ENCODE assay signal across 1 cellular context in the genomic region with DNA sequence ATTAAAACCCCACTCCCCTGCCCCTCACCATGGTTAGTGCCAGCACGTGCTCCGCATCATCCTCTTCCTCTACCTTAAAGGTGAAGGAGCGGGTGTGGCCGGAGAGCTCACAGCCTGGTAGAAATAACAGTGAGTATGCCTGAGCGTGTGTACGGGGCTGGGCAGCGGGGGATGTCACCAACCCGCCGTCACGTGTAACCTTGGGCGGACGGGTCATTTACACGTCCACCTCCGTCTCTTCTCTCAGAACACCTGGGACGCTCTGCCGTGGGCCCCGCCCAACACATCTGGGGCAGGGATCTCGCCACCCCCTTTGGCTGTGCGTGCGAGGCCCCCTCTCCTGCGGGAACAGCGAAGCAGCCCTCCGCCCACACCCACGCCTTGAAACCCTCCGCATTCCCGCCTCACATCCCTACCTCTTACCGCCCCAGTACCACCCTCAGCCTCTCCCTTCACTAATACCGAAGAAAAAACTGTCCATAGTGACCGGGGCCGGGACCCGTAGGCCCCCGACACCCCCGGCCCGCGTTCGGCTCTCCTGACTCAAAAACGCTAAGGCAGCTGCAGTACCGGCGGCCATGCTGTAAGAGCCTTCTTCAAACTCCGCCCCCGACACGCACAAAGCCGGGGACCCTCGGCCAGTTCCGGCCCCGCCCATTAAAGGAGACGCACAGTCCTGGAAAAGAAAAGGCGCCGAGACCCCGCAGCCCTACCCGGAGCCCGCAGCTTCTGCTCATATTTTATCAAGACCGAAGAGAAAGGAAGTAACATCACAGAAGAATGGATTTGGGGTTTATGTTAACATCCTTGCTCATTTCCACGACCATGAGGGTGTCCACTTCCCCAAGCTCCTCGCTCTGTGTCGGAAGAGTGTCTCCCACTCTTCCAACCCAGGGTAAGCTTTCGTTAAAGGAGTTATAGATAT.
TF ChIP-seq lines count a peak whose summit lies in the region.

A gene with protein sequence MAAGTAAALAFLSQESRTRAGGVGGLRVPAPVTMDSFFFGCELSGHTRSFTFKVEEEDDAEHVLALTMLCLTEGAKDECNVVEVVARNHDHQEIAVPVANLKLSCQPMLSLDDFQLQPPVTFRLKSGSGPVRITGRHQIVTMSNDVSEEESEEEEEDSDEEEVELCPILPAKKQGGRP (minus strand): TSS at position 636 of the 925 bp plus-strand sequence. CDS start 56 bp downstream, at position 580.

TF ChIP-seq in HepG2, 621 proteins besides CTCF, POLR2A, EP300 and RAD21 (continued from another document and continues in another):
- TF ChIP-seq, protein P1, sequence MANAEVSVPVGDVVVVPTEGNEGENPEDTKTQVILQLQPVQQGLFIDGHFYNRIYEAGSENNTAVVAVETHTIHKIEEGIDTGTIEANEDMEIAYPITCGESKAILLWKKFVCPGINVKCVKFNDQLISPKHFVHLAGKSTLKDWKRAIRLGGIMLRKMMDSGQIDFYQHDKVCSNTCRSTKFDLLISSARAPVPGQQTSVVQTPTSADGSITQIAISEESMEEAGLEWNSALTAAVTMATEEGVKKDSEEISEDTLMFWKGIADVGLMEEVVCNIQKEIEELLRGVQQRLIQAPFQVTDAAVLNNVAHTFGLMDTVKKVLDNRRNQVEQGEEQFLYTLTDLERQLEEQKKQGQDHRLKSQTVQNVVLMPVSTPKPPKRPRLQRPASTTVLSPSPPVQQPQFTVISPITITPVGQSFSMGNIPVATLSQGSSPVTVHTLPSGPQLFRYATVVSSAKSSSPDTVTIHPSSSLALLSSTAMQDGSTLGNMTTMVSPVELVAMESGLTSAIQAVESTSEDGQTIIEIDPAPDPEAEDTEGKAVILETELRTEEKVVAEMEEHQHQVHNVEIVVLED (CRISPR knock-in tag; IDR thresholded peaks at IDR 0.05; ENCODE audit: borderline replicate concordance) = peak; percentile 70; the same call in 1 of the 2 replicates
- TF ChIP-seq POLR2AphosphoS5 (IDR thresholded peaks at IDR 0.05; ENCODE audit: low read depth, low read length) = peak; percentile 80
- no peak for TF ChIP-seq ZNF781 (CRISPR knock-in tag; IDR thresholded peaks at IDR 0.05; ENCODE audit: borderline replicate concordance, not compliant biosample characterization)
- TF ChIP-seq, protein P2, sequence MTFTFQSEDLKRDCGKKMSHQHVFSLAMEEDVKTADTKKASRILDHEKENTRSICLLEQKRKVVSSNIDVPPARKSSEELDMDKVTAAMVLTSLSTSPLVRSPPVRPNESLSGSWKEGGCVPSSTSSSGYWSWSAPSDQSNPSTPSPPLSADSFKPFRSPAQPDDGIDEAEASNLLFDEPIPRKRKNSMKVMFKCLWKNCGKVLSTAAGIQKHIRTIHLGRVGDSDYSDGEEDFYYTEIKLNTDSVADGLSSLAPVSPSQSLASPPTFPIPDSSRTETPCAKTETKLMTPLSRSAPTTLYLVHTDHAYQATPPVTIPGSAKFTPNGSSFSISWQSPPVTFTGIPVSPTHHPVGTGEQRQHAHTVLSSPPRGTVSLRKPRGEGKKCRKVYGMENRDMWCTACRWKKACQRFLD (CRISPR knock-in tag; IDR thresholded peaks at IDR 0.05; ENCODE audit: borderline replicate concordance) = 0 out of 2 replicates have a peak, but pooled peaks have one; percentile 36
- TF ChIP-seq ZNF703 (CRISPR knock-in tag; IDR thresholded peaks at IDR 0.05; ENCODE audit: borderline replicate concordance) = no peak
- TF ChIP-seq XBP1 (CRISPR knock-in tag; IDR thresholded peaks at IDR 0.05) = no peak
- TF ChIP-seq HES4 (CRISPR knock-in tag; IDR thresholded peaks at IDR 0.05; ENCODE audit: borderline replicate concordance) = no peak
- TF ChIP-seq TFDP1 (CRISPR knock-in tag; IDR thresholded peaks at IDR 0.05; ENCODE audit: borderline replicate concordance) = no peak; the same call in 1 of the 2 replicates
- TF ChIP-seq TEAD2 (CRISPR knock-in tag; IDR thresholded peaks at IDR 0.05) = no peak
- no peak for TF ChIP-seq U2AF1 (optimal IDR thresholded peaks at IDR 0.05; ENCODE audit: low read depth, low read length)
- peak; percentile 25 for TF ChIP-seq ERF (CRISPR knock-in tag; IDR thresholded peaks at IDR 0.05)
- TF ChIP-seq, protein P3, sequence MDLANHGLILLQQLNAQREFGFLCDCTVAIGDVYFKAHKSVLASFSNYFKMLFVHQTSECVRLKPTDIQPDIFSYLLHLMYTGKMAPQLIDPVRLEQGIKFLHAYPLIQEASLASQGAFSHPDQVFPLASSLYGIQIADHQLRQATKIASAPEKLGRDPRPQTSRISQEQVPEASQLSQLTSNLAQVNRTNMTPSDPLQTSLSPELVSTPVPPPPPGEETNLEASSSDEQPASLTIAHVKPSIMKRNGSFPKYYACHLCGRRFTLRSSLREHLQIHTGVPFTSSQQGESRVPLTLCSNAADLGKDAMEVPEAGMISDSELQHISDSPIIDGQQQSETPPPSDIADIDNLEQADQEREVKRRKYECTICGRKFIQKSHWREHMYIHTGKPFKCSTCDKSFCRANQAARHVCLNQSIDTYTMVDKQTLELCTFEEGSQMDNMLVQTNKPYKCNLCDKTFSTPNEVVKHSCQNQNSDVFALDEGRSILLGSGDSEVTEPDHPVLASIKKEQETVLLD (CRISPR knock-in tag; IDR thresholded peaks at IDR 0.05; ENCODE audit: low read depth) = no peak
- TF ChIP-seq ZNF260 (CRISPR knock-in tag; IDR thresholded peaks at IDR 0.05; ENCODE audit: borderline replicate concordance, low read depth) = no peak
- 0 out of 2 replicates have a peak, but pooled peaks have one; percentile 54 for TF ChIP-seq MXD3 (CRISPR knock-in tag; IDR thresholded peaks at IDR 0.05)
- TF ChIP-seq, protein P4, sequence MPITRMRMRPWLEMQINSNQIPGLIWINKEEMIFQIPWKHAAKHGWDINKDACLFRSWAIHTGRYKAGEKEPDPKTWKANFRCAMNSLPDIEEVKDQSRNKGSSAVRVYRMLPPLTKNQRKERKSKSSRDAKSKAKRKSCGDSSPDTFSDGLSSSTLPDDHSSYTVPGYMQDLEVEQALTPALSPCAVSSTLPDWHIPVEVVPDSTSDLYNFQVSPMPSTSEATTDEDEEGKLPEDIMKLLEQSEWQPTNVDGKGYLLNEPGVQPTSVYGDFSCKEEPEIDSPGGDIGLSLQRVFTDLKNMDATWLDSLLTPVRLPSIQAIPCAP (CRISPR knock-in tag; IDR thresholded peaks at IDR 0.05; ENCODE audit: low read depth) = 0 out of 2 replicates have a peak, but pooled peaks have one; percentile 26
- no peak for TF ChIP-seq SNAI1 (CRISPR knock-in tag; IDR thresholded peaks at IDR 0.05; ENCODE audit: borderline replicate concordance)
- peak; percentile 27 for TF ChIP-seq PHF5A (CRISPR knock-in tag; IDR thresholded peaks at IDR 0.05; ENCODE audit: low read depth, unreplicated experiment)
- no peak for TF ChIP-seq IKZF4 (CRISPR knock-in tag; IDR thresholded peaks at IDR 0.05; ENCODE audit: borderline replicate concordance, low read depth, not compliant biosample characterization)
- TF ChIP-seq, protein P5, sequence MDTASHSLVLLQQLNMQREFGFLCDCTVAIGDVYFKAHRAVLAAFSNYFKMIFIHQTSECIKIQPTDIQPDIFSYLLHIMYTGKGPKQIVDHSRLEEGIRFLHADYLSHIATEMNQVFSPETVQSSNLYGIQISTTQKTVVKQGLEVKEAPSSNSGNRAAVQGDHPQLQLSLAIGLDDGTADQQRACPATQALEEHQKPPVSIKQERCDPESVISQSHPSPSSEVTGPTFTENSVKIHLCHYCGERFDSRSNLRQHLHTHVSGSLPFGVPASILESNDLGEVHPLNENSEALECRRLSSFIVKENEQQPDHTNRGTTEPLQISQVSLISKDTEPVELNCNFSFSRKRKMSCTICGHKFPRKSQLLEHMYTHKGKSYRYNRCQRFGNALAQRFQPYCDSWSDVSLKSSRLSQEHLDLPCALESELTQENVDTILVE (CRISPR knock-in tag; IDR thresholded peaks at IDR 0.05) = no peak
- TF ChIP-seq, protein P6, sequence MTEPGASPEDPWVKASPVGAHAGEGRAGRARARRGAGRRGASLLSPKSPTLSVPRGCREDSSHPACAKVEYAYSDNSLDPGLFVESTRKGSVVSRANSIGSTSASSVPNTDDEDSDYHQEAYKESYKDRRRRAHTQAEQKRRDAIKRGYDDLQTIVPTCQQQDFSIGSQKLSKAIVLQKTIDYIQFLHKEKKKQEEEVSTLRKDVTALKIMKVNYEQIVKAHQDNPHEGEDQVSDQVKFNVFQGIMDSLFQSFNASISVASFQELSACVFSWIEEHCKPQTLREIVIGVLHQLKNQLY (CRISPR knock-in tag; IDR thresholded peaks at IDR 0.05) = no peak
- no peak for TF ChIP-seq ZNF776 (CRISPR knock-in tag; IDR thresholded peaks at IDR 0.05)
- no peak for TF ChIP-seq TP53 (CRISPR knock-in tag; conservative IDR thresholded peaks at IDR 0.05)
- TF ChIP-seq NFYB (CRISPR knock-in tag; IDR thresholded peaks at IDR 0.05) = no peak
- TF ChIP-seq, protein P7, sequence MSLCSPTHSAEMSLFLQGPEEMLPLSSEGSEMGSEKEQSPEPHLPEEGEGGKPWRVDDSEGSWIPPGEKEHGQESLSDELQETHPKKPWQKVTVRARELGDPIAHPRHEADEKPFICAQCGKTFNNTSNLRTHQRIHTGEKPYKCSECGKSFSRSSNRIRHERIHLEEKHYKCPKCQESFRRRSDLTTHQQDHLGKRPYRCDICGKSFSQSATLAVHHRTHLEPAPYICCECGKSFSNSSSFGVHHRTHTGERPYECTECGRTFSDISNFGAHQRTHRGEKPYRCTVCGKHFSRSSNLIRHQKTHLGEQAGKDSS (CRISPR knock-in tag; IDR thresholded peaks at IDR 0.05; ENCODE audit: borderline replicate concordance, low read depth) = no peak
- no peak for TF ChIP-seq CBX1 (IDR thresholded peaks at IDR 0.05; ENCODE audit: low read depth)
- no peak for TF ChIP-seq KLF15 (CRISPR knock-in tag; IDR thresholded peaks at IDR 0.05; ENCODE audit: borderline replicate concordance)
- TF ChIP-seq SMYD3 (CRISPR knock-in tag; IDR thresholded peaks at IDR 0.05) = no peak
- no peak for TF ChIP-seq BRD4 (CRISPR knock-in tag; IDR thresholded peaks at IDR 0.05)
- peak; percentile 86 for TF ChIP-seq PHF20 (CRISPR knock-in tag; IDR thresholded peaks at IDR 0.05)
- TF ChIP-seq, protein P8, sequence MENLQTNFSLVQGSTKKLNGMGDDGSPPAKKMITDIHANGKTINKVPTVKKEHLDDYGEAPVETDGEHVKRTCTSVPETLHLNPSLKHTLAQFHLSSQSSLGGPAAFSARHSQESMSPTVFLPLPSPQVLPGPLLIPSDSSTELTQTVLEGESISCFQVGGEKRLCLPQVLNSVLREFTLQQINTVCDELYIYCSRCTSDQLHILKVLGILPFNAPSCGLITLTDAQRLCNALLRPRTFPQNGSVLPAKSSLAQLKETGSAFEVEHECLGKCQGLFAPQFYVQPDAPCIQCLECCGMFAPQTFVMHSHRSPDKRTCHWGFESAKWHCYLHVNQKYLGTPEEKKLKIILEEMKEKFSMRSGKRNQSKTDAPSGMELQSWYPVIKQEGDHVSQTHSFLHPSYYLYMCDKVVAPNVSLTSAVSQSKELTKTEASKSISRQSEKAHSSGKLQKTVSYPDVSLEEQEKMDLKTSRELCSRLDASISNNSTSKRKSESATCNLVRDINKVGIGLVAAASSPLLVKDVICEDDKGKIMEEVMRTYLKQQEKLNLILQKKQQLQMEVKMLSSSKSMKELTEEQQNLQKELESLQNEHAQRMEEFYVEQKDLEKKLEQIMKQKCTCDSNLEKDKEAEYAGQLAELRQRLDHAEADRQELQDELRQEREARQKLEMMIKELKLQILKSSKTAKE (CRISPR knock-in tag; IDR thresholded peaks at IDR 0.05; ENCODE audit: borderline replicate concordance) = no peak
- no peak for TF ChIP-seq SP1 (IDR thresholded peaks at IDR 0.05)
- TF ChIP-seq SP1 (CRISPR knock-in tag; IDR thresholded peaks at IDR 0.05) = peak; percentile 97
- TF ChIP-seq ZFP90 (CRISPR knock-in tag; IDR thresholded peaks at IDR 0.05; ENCODE audit: borderline replicate concordance) = no peak
- TF ChIP-seq ARHGAP35 (CRISPR knock-in tag; IDR thresholded peaks at IDR 0.05; ENCODE audit: borderline replicate concordance) = no peak
- no peak for TF ChIP-seq SMAD1 (CRISPR knock-in tag; IDR thresholded peaks at IDR 0.05; ENCODE audit: borderline replicate concordance, low read depth)
- TF ChIP-seq, protein P9, sequence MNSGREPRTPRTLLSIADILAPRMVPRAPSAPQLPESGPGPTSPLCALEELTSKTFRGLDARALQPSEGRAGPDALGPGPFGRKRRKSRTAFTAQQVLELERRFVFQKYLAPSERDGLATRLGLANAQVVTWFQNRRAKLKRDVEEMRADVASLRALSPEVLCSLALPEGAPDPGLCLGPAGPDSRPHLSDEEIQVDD (CRISPR knock-in tag; IDR thresholded peaks at IDR 0.05; ENCODE audit: borderline replicate concordance) = no peak
- TF ChIP-seq, protein P10, sequence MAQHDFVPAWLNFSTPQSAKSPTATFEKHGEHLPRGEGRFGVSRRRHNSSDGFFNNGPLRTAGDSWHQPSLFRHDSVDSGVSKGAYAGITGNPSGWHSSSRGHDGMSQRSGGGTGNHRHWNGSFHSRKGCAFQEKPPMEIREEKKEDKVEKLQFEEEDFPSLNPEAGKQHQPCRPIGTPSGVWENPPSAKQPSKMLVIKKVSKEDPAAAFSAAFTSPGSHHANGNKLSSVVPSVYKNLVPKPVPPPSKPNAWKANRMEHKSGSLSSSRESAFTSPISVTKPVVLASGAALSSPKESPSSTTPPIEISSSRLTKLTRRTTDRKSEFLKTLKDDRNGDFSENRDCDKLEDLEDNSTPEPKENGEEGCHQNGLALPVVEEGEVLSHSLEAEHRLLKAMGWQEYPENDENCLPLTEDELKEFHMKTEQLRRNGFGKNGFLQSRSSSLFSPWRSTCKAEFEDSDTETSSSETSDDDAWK (CRISPR knock-in tag; IDR thresholded peaks at IDR 0.05) = no peak
- no peak for TF ChIP-seq ZNF34 (CRISPR knock-in tag; IDR thresholded peaks at IDR 0.05; ENCODE audit: borderline replicate concordance)
- TF ChIP-seq, protein P11, sequence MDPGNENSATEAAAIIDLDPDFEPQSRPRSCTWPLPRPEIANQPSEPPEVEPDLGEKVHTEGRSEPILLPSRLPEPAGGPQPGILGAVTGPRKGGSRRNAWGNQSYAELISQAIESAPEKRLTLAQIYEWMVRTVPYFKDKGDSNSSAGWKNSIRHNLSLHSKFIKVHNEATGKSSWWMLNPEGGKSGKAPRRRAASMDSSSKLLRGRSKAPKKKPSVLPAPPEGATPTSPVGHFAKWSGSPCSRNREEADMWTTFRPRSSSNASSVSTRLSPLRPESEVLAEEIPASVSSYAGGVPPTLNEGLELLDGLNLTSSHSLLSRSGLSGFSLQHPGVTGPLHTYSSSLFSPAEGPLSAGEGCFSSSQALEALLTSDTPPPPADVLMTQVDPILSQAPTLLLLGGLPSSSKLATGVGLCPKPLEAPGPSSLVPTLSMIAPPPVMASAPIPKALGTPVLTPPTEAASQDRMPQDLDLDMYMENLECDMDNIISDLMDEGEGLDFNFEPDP (CRISPR knock-in tag; conservative IDR thresholded peaks at IDR 0.05) = no peak
- TF ChIP-seq, protein P12, sequence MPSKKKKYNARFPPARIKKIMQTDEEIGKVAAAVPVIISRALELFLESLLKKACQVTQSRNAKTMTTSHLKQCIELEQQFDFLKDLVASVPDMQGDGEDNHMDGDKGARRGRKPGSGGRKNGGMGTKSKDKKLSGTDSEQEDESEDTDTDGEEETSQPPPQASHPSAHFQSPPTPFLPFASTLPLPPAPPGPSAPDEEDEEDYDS (CRISPR knock-in tag; IDR thresholded peaks at IDR 0.05) = peak; percentile 66
- 0 out of 2 replicates have a peak, but pooled peaks have one; percentile 25 for TF ChIP-seq GFI1 (CRISPR knock-in tag; IDR thresholded peaks at IDR 0.05; ENCODE audit: borderline replicate concordance)
